1 cellular context compared by ENCODE assay signal in genomic region chr12:106141003-106141402, GRCh38.
TF ChIP-seq lines count a peak whose summit lies in the region.

No MANE protein-coding gene starts in this region.

TF ChIP-seq in WTC11, 78 proteins besides CTCF, POLR2A, EP300 and RAD21 (continued from another document):
- no peak for TF ChIP-seq CDX4 (CRISPR knock-in tag; IDR thresholded peaks at IDR 0.05; ENCODE audit: borderline replicate concordance)
